ENCODE assay signal across 11 cellular contexts in genomic region chr19:46192621-46192989, GRCh38. TPM values are rescaled to one million over a fixed set of nuclear protein-coding genes. Genes with fewer than 3 reads are reported as not detected.
"Had no signal": no experiment of that assay in that cellular context is flagged by ENCODE, and none has a peak within 500 bp of the region (broad histone marks: within the 10 kb centered on the region; RNA-seq: fewer than 3 reads in every experiment).

No MANE protein-coding gene starts in this region.

RNA-seq across cellular contexts. Expression of gene IGFL1, which starts 36.9 kb away (rescaled TPM):
- total RNA-seq: activated naive CD4-positive, alpha-beta T cell treated with anti-CD3 and anti-CD28 coated beads for 36 hours; activated T-cell treated with anti-CD3 and anti-CD28 coated beads, Interleukin-2, amount 50 U/mL, for 4 hours; aorta; heart right ventricle; left ventricle myocardium superior; natural killer cell treated with Interleukin-12 subunit alpha and Interleukin-12 subunit beta and Interleukin-15 and Interleukin-18, amount 100 ng/mL, for 72 hours; renal cortical epithelial cell; T-helper 1 cell treated with Interleukin-12 subunit alpha and Interleukin-12 subunit beta and Interleukin-4 antibody, amounts not matched to agents 30 ng/mL and 1 ng/mL, for 36 hours; tibial nerve had no signal
- polyA plus RNA-seq: aorta, heart right ventricle, immature natural killer cell had no signal

RNA-seq across cellular contexts. Expression of gene IGFL2, which starts 44.6 kb away (rescaled TPM):
- total RNA-seq: activated naive CD4-positive, alpha-beta T cell treated with anti-CD3 and anti-CD28 coated beads for 36 hours; activated T-cell treated with anti-CD3 and anti-CD28 coated beads, Interleukin-2, amount 50 U/mL, for 4 hours; left ventricle myocardium superior; natural killer cell treated with Interleukin-12 subunit alpha and Interleukin-12 subunit beta and Interleukin-15 and Interleukin-18, amount 100 ng/mL, for 72 hours; renal cortical epithelial cell; T-helper 1 cell treated with Interleukin-12 subunit alpha and Interleukin-12 subunit beta and Interleukin-4 antibody, amounts not matched to agents 30 ng/mL and 1 ng/mL, for 36 hours; vagina had no signal
- polyA plus RNA-seq: aorta, heart right ventricle, immature natural killer cell had no signal
